27 cellular contexts compared by ENCODE assay signal in the genomic region with DNA sequence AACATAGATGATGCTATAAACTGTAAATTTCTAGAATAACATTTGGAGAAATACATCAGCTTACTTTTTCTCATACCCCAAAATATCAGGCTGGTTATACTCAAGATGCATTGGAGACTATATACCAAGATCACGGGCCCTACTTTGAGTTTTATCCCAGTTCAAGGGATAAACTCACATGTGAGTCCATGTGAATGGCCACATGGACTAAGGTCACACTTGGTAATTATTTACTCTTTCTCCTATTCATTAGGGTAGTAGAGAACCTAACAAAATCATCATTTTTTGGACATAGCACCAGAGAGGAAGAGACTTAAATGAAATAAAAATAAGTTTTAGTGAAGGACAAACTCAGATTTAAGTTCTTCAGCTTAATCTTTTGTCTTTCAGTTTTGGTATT.
"Had no signal": no experiment of that assay in that cellular context is flagged by ENCODE, and none has a peak within 500 bp of the region (broad histone marks: within the 10 kb centered on the region; RNA-seq: fewer than 3 reads in every experiment).

No MANE protein-coding gene starts in this region.

- ATAC-seq: effector memory CD8-positive, alpha-beta T cell; esophagus mucosa; gastrocnemius medialis; heart right ventricle; left colon; left lung; left ventricle myocardium superior; lower lobe of right lung; naive thymus-derived CD4-positive, alpha-beta T cell had no signal

- H3K4me3 Mint-ChIP-seq: dendritic cell treated with granulocyte-macrophage colony-stimulating factor and Interleukin-4, amounts not matched to agents 40 ng/mL and 50 ng/mL, for 4 days; effector memory CD8-positive, alpha-beta T cell; endodermal cell; naive thymus-derived CD4-positive, alpha-beta T cell had no signal

- H3K27ac Mint-ChIP-seq: dendritic cell treated with granulocyte-macrophage colony-stimulating factor and Interleukin-4, amounts not matched to agents 40 ng/mL and 50 ng/mL, for 4 days; effector memory CD8-positive, alpha-beta T cell; endodermal cell; naive thymus-derived CD4-positive, alpha-beta T cell had no signal

- DNase-seq: colonic mucosa; cortex of kidney; effector CD8-positive, alpha-beta T cell; effector memory CD8-positive, alpha-beta T cell; endodermal cell; erythroblast; esophagus squamous epithelium; foreskin fibroblast; foreskin melanocyte; gastrocnemius medialis; glutamatergic neuron; head of caudate nucleus; heart right ventricle; hippocampal formation; kidney glomerular epithelial cell; left colon; left lung; left ventricle myocardium superior; lower lobe of right lung; mesendoderm; midbrain; naive thymus-derived CD4-positive, alpha-beta T cell had no signal

- H3K9me3 Mint-ChIP-seq: dendritic cell treated with granulocyte-macrophage colony-stimulating factor and Interleukin-4, amounts not matched to agents 40 ng/mL and 50 ng/mL, for 4 days; effector memory CD8-positive, alpha-beta T cell; endodermal cell had no signal

- H3K27ac ChIP-seq: colonic mucosa, epithelial cell of prostate, esophagus squamous epithelium, gastrocnemius medialis, heart right ventricle, left lung, lower lobe of right lung had no signal

- H3K27me3 ChIP-seq: colonic mucosa, esophagus squamous epithelium, gastrocnemius medialis, heart right ventricle, left lung had no signal

- H3K4me1 Mint-ChIP-seq: endodermal cell had no signal

- H3K9me3 ChIP-seq: colonic mucosa, esophagus squamous epithelium, gastrocnemius medialis, left lung, lower lobe of right lung had no signal

- H3K4me3 ChIP-seq: colonic mucosa, esophagus squamous epithelium, gastrocnemius medialis, heart right ventricle, left lung, lower lobe of right lung had no signal

- H3K4me1 ChIP-seq: colonic mucosa, esophagus squamous epithelium, gastrocnemius medialis, left lung, lower lobe of right lung had no signal

- H3K36me3 ChIP-seq: colonic mucosa had no signal

- H3K27me3 Mint-ChIP-seq: dendritic cell treated with granulocyte-macrophage colony-stimulating factor and Interleukin-4, amounts not matched to agents 40 ng/mL and 50 ng/mL, for 4 days; effector memory CD8-positive, alpha-beta T cell; naive thymus-derived CD4-positive, alpha-beta T cell had no signal

- FAIRE-seq: endometrium, keratinocyte had no signal
